23 cellular contexts compared by ENCODE assay signal in the genomic region with DNA sequence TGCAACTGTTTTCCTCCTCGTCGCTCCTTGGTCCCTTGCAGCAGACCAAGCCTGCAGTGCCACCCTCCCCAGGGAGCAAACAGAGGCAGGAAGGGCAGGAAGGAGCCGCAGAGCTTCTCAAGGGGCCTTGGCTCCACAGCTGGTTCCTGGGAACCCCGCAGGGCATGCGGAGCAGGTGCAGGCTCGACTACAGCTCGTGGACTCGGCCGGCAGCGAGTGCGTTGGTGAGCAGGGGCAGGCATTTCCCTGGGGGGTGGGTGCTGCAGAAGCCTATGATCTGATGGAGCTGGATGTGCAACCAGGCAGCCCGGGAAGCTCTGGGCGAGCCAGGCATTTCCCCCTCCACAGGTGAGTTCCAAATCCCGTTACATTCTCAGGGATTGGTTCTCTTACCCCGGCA. TPM values are rescaled to one million over a fixed set of nuclear protein-coding genes. Genes with fewer than 3 reads are reported as not detected.
DNase-seq lines count a peak whose midpoint lies in the region; ATAC-seq, FAIRE-seq and TF ChIP-seq lines count a peak whose summit lies in the region.
"Had no signal": no experiment of that assay in that cellular context is flagged by ENCODE, and none has a peak within 500 bp of the region (broad histone marks: within the 10 kb centered on the region; RNA-seq: fewer than 3 reads in every experiment).

No MANE protein-coding gene starts in this region.

- H4K20me1 ChIP-seq in HCT116 (ENCODE audit: insufficient read depth): no peaks in the 10 kb centered on the region

- no peak overlapping the region for H2AFZ ChIP-seq in HCT116 (ENCODE audit: low read depth, low read length, poor library complexity, severe bottlenecking)

- no peak for TF ChIP-seq POLR2A in HCT116 (IDR thresholded peaks at IDR 0.05; ENCODE audit: borderline replicate concordance, extremely low read depth, insufficient read depth, insufficient read length)

- H3K4me3 ChIP-seq in heart right ventricle (no peak overlapping the region), HCT116 (replicated peaks in 1 of 2; ENCODE audit: low read depth in 1 of 2, low read length in 2 of 2) (no peak overlapping the region), kidney (ENCODE audit: low read length in 2 of 2) (no peak overlapping the region), subcutaneous abdominal adipose tissue (ENCODE audit: low read depth in 1 of 5, low read length in 5 of 5) (peak overlapping the region; percentile 30 to 81 (median 45))
- H3K4me3 ChIP-seq: A549, MG63, Peyer's patch had no signal

- peaks cover 0 to 34% (median 17%) of the 10 kb centered on the region in 11 donors for H3K9me3 ChIP-seq in heart right ventricle
- no peaks in the 10 kb centered on the region for H3K9me3 ChIP-seq in HCT116 (ENCODE audit: control insufficient read depth in 1 of 2, insufficient read depth in 1 of 2, low read depth in 1 of 2, low read length in 2 of 2)
- peaks cover 0 to 21% of the 10 kb centered on the region in 2 donors for H3K9me3 ChIP-seq in kidney (ENCODE audit: control insufficient read depth in 1 of 2, low read length in 2 of 2)
- H3K9me3 ChIP-seq in subcutaneous abdominal adipose tissue (ENCODE audit: control insufficient read depth in 5 of 5, low read length in 5 of 5): peaks cover 6 to 37% (median 24%) of the 10 kb centered on the region in 5 donors
- H3K9me3 ChIP-seq: MG63, SK-N-SH had no signal

- no peaks in the 10 kb centered on the region for H3K27me3 ChIP-seq in heart right ventricle
- H3K27me3 ChIP-seq in HCT116 (ENCODE audit: insufficient read depth, low read length): peaks cover 6% of the 10 kb centered on the region; the same call in 1 of the 2 replicates
- no peaks in the 10 kb centered on the region for H3K27me3 ChIP-seq in subcutaneous abdominal adipose tissue (ENCODE audit: control insufficient read depth in 5 of 5, insufficient read depth in 4 of 5, low read length in 5 of 5)
- H3K27me3 ChIP-seq: MG63, Peyer's patch had no signal

- BruUV-seq in HCT116 (replicated peaks; lab: Mats Ljungman, UMichigan): no TSS peak

- POLR2A ChIA-PET in HCT116 (lab: Charles Lee): no interaction called here

- 87 to 90% methylated on average over 15 of the region's 15 CpGs for WGBS in heart right ventricle, 2 donors

- CTCF ChIA-PET in HCT116 (lab: Charles Lee): no interaction called here

- H3K27ac ChIP-seq in heart right ventricle: no peak overlapping the region
- H3K27ac ChIP-seq in HCT116 (ENCODE audit: low read depth, low read length): no peak overlapping the region
- no peak overlapping the region for H3K27ac ChIP-seq in kidney (ENCODE audit: low read depth in 2 of 2, low read length in 2 of 2)
- peak overlapping the region; percentile 69 for H3K27ac ChIP-seq in subcutaneous abdominal adipose tissue (ENCODE audit: low read depth, low read length)
- H3K27ac ChIP-seq: A549, C4-2B, HL-60, Peyer's patch had no signal

- RAD21 ChIA-PET in HCT116 (lab: Charles Lee; ENCODE audit: low non-redundant PET in 1 of 2, low total read pairs in 2 of 2, uncharacterized antibody in 2 of 2, unreplicated experiment in 2 of 2): no interaction called here

- intact Hi-C loops in Right ventricle myocardium inferior (cut with DNase I): no loop called here
- intact Hi-C loops in heart right ventricle (cut with DNase I): loop anchor here in 1 of 10 donors (10.0 kb wide), 1 partner anchor 107 kb away; no protein-coding TSS in a partner anchor
- intact Hi-C loops in HCT116 (cut with micrococcal nuclease): no loop called here
- intact Hi-C loops in kidney (cut with DNase I): no loop called here

- TF ChIP-seq CTCF in heart right ventricle (IDR thresholded peaks at IDR 0.05) (no peak), HCT116 (IDR thresholded peaks at IDR 0.05 in 2 of 3, conservative IDR thresholded peaks at IDR 0.05 in 1 of 3; ENCODE audit: borderline replicate concordance in 1 of 3, insufficient read depth in 1 of 3, low read depth in 2 of 3, low read length in 2 of 3) (no peak), kidney (IDR thresholded peaks at IDR 0.05; ENCODE audit: borderline replicate concordance, extremely low read depth, insufficient read depth) (no peak)

- FAIRE-seq in kidney (lab: Jason Lieb, UNC): no peak
- FAIRE-seq: A549, H54, HTR-8/SVneo had no signal

- no peak for TF ChIP-seq RAD21 in HCT116 (IDR thresholded peaks at IDR 0.05; ENCODE audit: low read depth)

- H3K4me1 ChIP-seq in heart right ventricle (peaks cover 7 to 38% (median 21%) of the 10 kb centered on the region in 9 donors), HCT116 (ENCODE audit: control insufficient read depth in 1 of 2, insufficient read depth in 2 of 2, low read length in 2 of 2) (no peaks in the 10 kb centered on the region; a peak in 2 of 4 replicates), kidney (ENCODE audit: control insufficient read depth in 1 of 2, insufficient read depth in 1 of 2, low read depth in 1 of 2, low read length in 2 of 2) (no peaks in the 10 kb centered on the region), subcutaneous abdominal adipose tissue (ENCODE audit: control insufficient read depth in 5 of 5, insufficient read depth in 5 of 5, low read length in 5 of 5) (peaks cover 0 to 46% (median 9%) of the 10 kb centered on the region in 5 donors)
- H3K4me1 ChIP-seq: A549, Peyer's patch had no signal

- H3K9me2 ChIP-seq in HCT116 (ENCODE audit: insufficient read depth): no peaks in the 10 kb centered on the region
- H3K9me2 ChIP-seq: SK-N-SH had no signal

- H3K4me2 ChIP-seq in HCT116 (ENCODE audit: low read length): no peak overlapping the region
- H3K4me2 ChIP-seq: A549, SK-N-SH had no signal

- no peaks in the 10 kb centered on the region for H3K36me3 ChIP-seq in heart right ventricle
- no peaks in the 10 kb centered on the region for H3K36me3 ChIP-seq in HCT116 (ENCODE audit: control insufficient read depth in 1 of 2, insufficient read depth in 2 of 2, low read length in 2 of 2)
- no peaks in the 10 kb centered on the region for H3K36me3 ChIP-seq in kidney (ENCODE audit: control insufficient read depth in 1 of 2, insufficient read depth in 2 of 2, low read length in 2 of 2)
- H3K36me3 ChIP-seq in subcutaneous abdominal adipose tissue (ENCODE audit: control insufficient read depth in 5 of 5, insufficient read depth in 5 of 5, low read length in 5 of 5): no peaks in the 10 kb centered on the region
- H3K36me3 ChIP-seq: MG63, Peyer's patch had no signal

- no peak overlapping the region for H3K9ac ChIP-seq in HCT116 (ENCODE audit: low read length)
- no peak overlapping the region for H3K9ac ChIP-seq in kidney (ENCODE audit: low read length in 2 of 2)
- H3K9ac ChIP-seq in subcutaneous abdominal adipose tissue (ENCODE audit: low read length in 5 of 5): peak overlapping the region in 2 of 5 donors; percentile 39 to 75
- H3K9ac ChIP-seq: SK-N-SH had no signal

- no peak for ATAC-seq in Right ventricle myocardium inferior
- no peak for ATAC-seq in heart right ventricle
- peak; percentile 63 for ATAC-seq in HCT116
- ATAC-seq: A549 had no signal

- peak; percentile 65 for DNase-seq in Right ventricle myocardium inferior (ENCODE audit: missing footprints)
- no peak for DNase-seq in heart right ventricle
- DNase-seq in HCT116 (ENCODE audit: low read depth, low spot score): no peak
- DNase-seq in kidney: peak; percentile 69
- no peak for DNase-seq in GM19238 (ENCODE audit: insufficient read length, low spot score)
- DNase-seq in SHP77 (lab: John Stamatoyannopoulos, UW): no peak
- DNase-seq: DMS79 treated with DMSO at 0.1 percent for 48 hours, Kasumi-1, MG63, NCI-H1092, NCI-H1436 treated with DMSO at 0.1 percent for 48 hours, NCI-H2029, Peyer's patch, SHP77 treated with DMSO at 0.1 percent for 48 hours, SK-N-SH had no signal

- H3K79me2 ChIP-seq in HCT116 (ENCODE audit: insufficient read depth, low read length): no peaks in the 10 kb centered on the region

TF ChIP-seq in HCT116, 20 proteins besides CTCF, POLR2A, EP300 and RAD21:
- TF ChIP-seq ELF1 (IDR thresholded peaks at IDR 0.05; ENCODE audit: borderline replicate concordance, low read depth): no peak
- no peak for TF ChIP-seq JUND (IDR thresholded peaks at IDR 0.05)

RNA-seq across cellular contexts. Expression of a gene that starts 37.1 kb away (rescaled TPM):
- total RNA-seq in Right ventricle myocardium inferior: 0.41 TPM
- total RNA-seq in heart right ventricle: 1 to 10 TPM in 1 of 10 donors, under 1 TPM in 5, not detected in 4; 0.15 to 1.3 (median 0.24) TPM
- polyA plus RNA-seq in heart right ventricle: under 1 TPM; 0.12 to 0.22 TPM
- not detected for total RNA-seq in HCT116 (2021; ENCODE audit: unreplicated experiment)
- not detected in 2 replicates for polyA plus RNA-seq in HCT116 (2012)
- total RNA-seq in kidney: 1.1 TPM
- 7.5 TPM for polyA plus RNA-seq in kidney (ENCODE audit: insufficient read depth, low read depth, low replicate concordance)
- total RNA-seq: NCI-H460 had no signal
- polyA plus RNA-seq: A549, IgD-negative memory B cell, SK-N-SH had no signal

RNA-seq across cellular contexts. Expression of a gene that starts 44.5 kb away (rescaled TPM):
- total RNA-seq in Right ventricle myocardium inferior (not detected), heart right ventricle (under 1 TPM in 6 of 10 donors, not detected in 4; 0.18 to 0.80 (median 0.39) TPM), HCT116 (2021; ENCODE audit: unreplicated experiment) (not detected), kidney (not detected)
- polyA plus RNA-seq in heart right ventricle (under 1 TPM; 0.38 to 0.95 TPM), kidney (ENCODE audit: insufficient read depth, low read depth, low replicate concordance) (not detected)
- not detected in 2 replicates for polyA plus RNA-seq in HCT116 (2012)
- total RNA-seq: NCI-H460, Peyer's patch had no signal
- polyA plus RNA-seq: IgD-negative memory B cell, SK-N-SH had no signal

Comparison
In these comparisons a context has a peak if more than half of its experiments do, and no peak if none do; other contexts are left out.
1. DNase-seq: peak in Right ventricle myocardium inferior (single experiment) and kidney (single experiment); none in heart right ventricle (0 of 2), HCT116 (single experiment), GM19238 (single experiment) and SHP77 (0 of 2).
2. H3K4me3 ChIP-seq: peak in subcutaneous abdominal adipose tissue (5 of 5); none in heart right ventricle (0 of 10), HCT116 (0 of 2) and kidney (0 of 2).